In genomic region chr17:43608313-43608712, GRCh38 we compare ENCODE assay signal across 11 cellular contexts. TPM values are rescaled to one million over a fixed set of nuclear protein-coding genes. Genes with fewer than 3 reads are reported as not detected.
DNase-seq lines count a peak whose midpoint lies in the region; ATAC-seq and TF ChIP-seq lines count a peak whose summit lies in the region.
"Had no signal": no experiment of that assay in that cellular context is flagged by ENCODE, and none has a peak within 500 bp of the region (broad histone marks: within the 10 kb centered on the region; RNA-seq: fewer than 3 reads in every experiment).

No MANE protein-coding gene starts in this region.

- no peaks in the 10 kb centered on the region for H3K9me3 Mint-ChIP-seq in activated T-helper 2 cell treated with anti-CD3 and anti-CD28 coated beads, Interferon-gamma antibody, Interleukin-2, Interleukin-4, amounts not matched to agents 10 μg/mL and 5 μg/mL and 100 μg/mL, durations not matched to agents 14 hours and 24 hours and 36 hours
- H3K9me3 Mint-ChIP-seq: brain had no signal

- TF ChIP-seq RAD21 in SK-N-SH (IDR thresholded peaks at IDR 0.05; ENCODE audit: low read length) = no peak

- peaks cover 14% of the 10 kb centered on the region for H3K27me3 Mint-ChIP-seq in T-helper 17 cell
- peaks cover 2% of the 10 kb centered on the region for H3K27me3 Mint-ChIP-seq in activated T-helper 2 cell treated with anti-CD3 and anti-CD28 coated beads, Interferon-gamma antibody, Interleukin-2, Interleukin-4, amounts not matched to agents 10 μg/mL and 5 μg/mL and 100 μg/mL, durations not matched to agents 14 hours and 24 hours and 36 hours (ENCODE audit: low read depth)

- H3K9ac ChIP-seq in SK-N-SH (no peak overlapping the region), smooth muscle cell (ENCODE audit: low read depth) (no peak overlapping the region)
- H3K9ac ChIP-seq: KMS-11 had no signal

- no peaks in the 10 kb centered on the region for H3K9me2 ChIP-seq in SK-N-SH

- WGBS in SK-N-SH (ENCODE audit: low lambda C conversion rate) = 100% methylated on average over 1 of the region's 1 CpG
- WGBS in smooth muscle cell (ENCODE audit: low lambda C conversion rate) = 94% methylated on average over 1 of the region's 1 CpG

- H3K79me2 ChIP-seq in SK-N-SH (ENCODE audit: insufficient read depth) (no peaks in the 10 kb centered on the region), smooth muscle cell (ENCODE audit: low read depth) (no peaks in the 10 kb centered on the region)

- no peaks in the 10 kb centered on the region for H3K36me3 ChIP-seq in SK-N-SH (replicated peaks in 1 of 2; ENCODE audit: control insufficient read depth in 1 of 2, insufficient read depth in 2 of 2, low read length in 1 of 2)
- H3K36me3 ChIP-seq in smooth muscle cell (ENCODE audit: low read depth) = no peaks in the 10 kb centered on the region

- H3K27ac Mint-ChIP-seq in T-helper 17 cell = peak overlapping the region; percentile 21
- no peak overlapping the region for H3K27ac Mint-ChIP-seq in activated T-helper 2 cell treated with anti-CD3 and anti-CD28 coated beads, Interferon-gamma antibody, Interleukin-2, Interleukin-4, amounts not matched to agents 10 μg/mL and 5 μg/mL and 100 μg/mL, durations not matched to agents 14 hours and 24 hours and 36 hours
- H3K27ac Mint-ChIP-seq: brain had no signal

- DNase-seq in SK-N-SH (no peak), T-helper 17 cell (no peak), smooth muscle cell (lab: John Stamatoyannopoulos, UW; ENCODE audit: unreplicated experiment) (no peak)
- peak; percentile 53 to 62 for DNase-seq in stimulated activated CD8-positive, alpha-beta memory T cell treated with anti-CD3 and anti-CD28 coated beads, Interleukin-15, amount 100 ng/mL, for 48 hours (ENCODE audit: low read depth in 2 of 2)
- DNase-seq in activated T-helper 2 cell treated with anti-CD3 and anti-CD28 coated beads, Interferon-gamma antibody, Interleukin-2, Interleukin-4, amounts not matched to agents 10 μg/mL and 5 μg/mL and 100 μg/mL, durations not matched to agents 14 hours and 24 hours and 36 hours (ENCODE audit: low spot score) = no peak
- DNase-seq: NCI-H774 had no signal

- H3K4me1 Mint-ChIP-seq in T-helper 17 cell = no peaks in the 10 kb centered on the region
- H3K4me1 Mint-ChIP-seq in activated T-helper 2 cell treated with anti-CD3 and anti-CD28 coated beads, Interferon-gamma antibody, Interleukin-2, Interleukin-4, amounts not matched to agents 10 μg/mL and 5 μg/mL and 100 μg/mL, durations not matched to agents 14 hours and 24 hours and 36 hours (ENCODE audit: low read depth) = peaks cover 2% of the 10 kb centered on the region

- H3K27me3 ChIP-seq in SK-N-SH (ENCODE audit: insufficient read depth) (no peaks in the 10 kb centered on the region), smooth muscle cell (ENCODE audit: low read depth) (no peaks in the 10 kb centered on the region)

- H3K4me3 ChIP-seq in SK-N-SH (ENCODE audit: low read depth in 2 of 2, low read length in 1 of 2) (no peak overlapping the region), smooth muscle cell (no peak overlapping the region)

- CTCF ChIA-PET in SK-N-SH (lab: Yijun Ruan, JAX) = interaction anchor here (0.7 kb wide), 1 partner anchor 52 kb away, joined by 3 read pairs; no protein-coding TSS in a partner anchor

- H3K27ac ChIP-seq in SK-N-SH (ENCODE audit: low read depth in 2 of 2, low read length in 1 of 2) (no peak overlapping the region), smooth muscle cell (ENCODE audit: low read depth) (no peak overlapping the region)
- H3K27ac ChIP-seq: KMS-11 had no signal

- intact Hi-C loops in activated T-helper 2 cell treated with anti-CD3 and anti-CD28 coated beads, Interferon-gamma antibody, Interleukin-2, Interleukin-4, amounts not matched to agents 10 μg/mL and 5 μg/mL and 100 μg/mL, durations not matched to agents 14 hours and 24 hours and 36 hours (cut with micrococcal nuclease) = no loop called here

- no peaks in the 10 kb centered on the region for H3K4me1 ChIP-seq in SK-N-SH (ENCODE audit: control insufficient read depth in 1 of 2, insufficient read depth in 2 of 2, low read depth in 1 of 2, low read length in 1 of 2)
- H3K4me1 ChIP-seq in smooth muscle cell (ENCODE audit: low read depth) = no peaks in the 10 kb centered on the region

- H2AFZ ChIP-seq in SK-N-SH (ENCODE audit: low read depth) = no peak overlapping the region
- no peak overlapping the region for H2AFZ ChIP-seq in smooth muscle cell (ENCODE audit: low read depth)

- no peak overlapping the region for H3K4me3 Mint-ChIP-seq in T-helper 17 cell
- H3K4me3 Mint-ChIP-seq in activated T-helper 2 cell treated with anti-CD3 and anti-CD28 coated beads, Interferon-gamma antibody, Interleukin-2, Interleukin-4, amounts not matched to agents 10 μg/mL and 5 μg/mL and 100 μg/mL, durations not matched to agents 14 hours and 24 hours and 36 hours (ENCODE audit: low read depth) = no peak overlapping the region
- H3K4me3 Mint-ChIP-seq: brain had no signal

- no peaks in the 10 kb centered on the region for H3K9me3 ChIP-seq in SK-N-SH
- H3K9me3 ChIP-seq in T-helper 17 cell (ENCODE audit: control insufficient read depth, low read length, poor library complexity, severe bottlenecking) = no peaks in the 10 kb centered on the region
- no peaks in the 10 kb centered on the region for H3K9me3 ChIP-seq in smooth muscle cell (replicated peaks; ENCODE audit: low read depth)

- TF ChIP-seq CTCF in SK-N-SH (IDR thresholded peaks at IDR 0.05) (no peak), smooth muscle cell (IDR thresholded peaks at IDR 0.05; ENCODE audit: borderline replicate concordance, insufficient read depth, poor library complexity, severe bottlenecking) (no peak)

- H3F3A ChIP-seq in SK-N-SH (replicated peaks; ENCODE audit: insufficient read depth) (no peaks in the 10 kb centered on the region), smooth muscle cell (ENCODE audit: low read depth) (peaks cover 3% of the 10 kb centered on the region)

- H3K4me2 ChIP-seq in SK-N-SH (no peak overlapping the region), smooth muscle cell (no peak overlapping the region)
- H3K4me2 ChIP-seq: KMS-11 had no signal

- ATAC-seq in SK-N-SH treated with all-trans-retinoic acid at 6 μM for 48 hours = peak; percentile 48
- ATAC-seq in T-helper 17 cell = peak; percentile 87
- ATAC-seq in esophagus mucosa = peak; percentile 30
- ATAC-seq in GM21515 (IDR thresholded peaks at IDR 0.05; ENCODE audit: unreplicated experiment) = no peak

- H4K20me1 ChIP-seq in SK-N-SH (ENCODE audit: insufficient read depth) (no peaks in the 10 kb centered on the region), smooth muscle cell (ENCODE audit: low read depth) (no peaks in the 10 kb centered on the region)

- POLR2A ChIA-PET in SK-N-SH (lab: Yijun Ruan, JAX) = no interaction called here

- TF ChIP-seq EP300 in SK-N-SH (IDR thresholded peaks at IDR 0.05; ENCODE audit: borderline replicate concordance in 1 of 2, low read depth in 1 of 2, low read length in 1 of 2) = no peak

- peaks cover 2% of the 10 kb centered on the region for H3K36me3 Mint-ChIP-seq in T-helper 17 cell (ENCODE audit: low read depth)
- no peaks in the 10 kb centered on the region for H3K36me3 Mint-ChIP-seq in activated T-helper 2 cell treated with anti-CD3 and anti-CD28 coated beads, Interferon-gamma antibody, Interleukin-2, Interleukin-4, amounts not matched to agents 10 μg/mL and 5 μg/mL and 100 μg/mL, durations not matched to agents 14 hours and 24 hours and 36 hours (ENCODE audit: low read depth)
- H3K36me3 Mint-ChIP-seq: brain had no signal

TF ChIP-seq in SK-N-SH treated with all-trans-retinoic acid at 6 μM for 48 hours, 23 proteins besides CTCF, POLR2A, EP300 and RAD21 (continues in another document):
- TF ChIP-seq SNAI2 (CRISPR knock-in tag; IDR thresholded peaks at IDR 0.05) (no peak), ESRRG (CRISPR knock-in tag; IDR thresholded peaks at IDR 0.05) (no peak), TCF4 (CRISPR knock-in tag; IDR thresholded peaks at IDR 0.05; ENCODE audit: borderline replicate concordance) (no peak), ZFP30 (CRISPR knock-in tag; IDR thresholded peaks at IDR 0.05) (no peak), ARNTL (CRISPR knock-in tag; IDR thresholded peaks at IDR 0.05; ENCODE audit: borderline replicate concordance, low read depth) (no peak)

TF ChIP-seq in SK-N-SH, 30 proteins besides CTCF, POLR2A, EP300 and RAD21:
- no peak for TF ChIP-seq SIN3A (IDR thresholded peaks at IDR 0.05; ENCODE audit: borderline replicate concordance, low read depth, low read length)
- TF ChIP-seq MXI1 (IDR thresholded peaks at IDR 0.05; ENCODE audit: low read depth, low read length) = no peak
- no peak for TF ChIP-seq FOXJ3 (CRISPR knock-in tag; IDR thresholded peaks at IDR 0.05)
- TF ChIP-seq RCOR1 (IDR thresholded peaks at IDR 0.05; ENCODE audit: low read length) = no peak
- no peak for TF ChIP-seq TEAD4 (IDR thresholded peaks at IDR 0.05; ENCODE audit: borderline replicate concordance, insufficient read depth)
- TF ChIP-seq RFX5 (IDR thresholded peaks at IDR 0.05; ENCODE audit: low read length) = no peak
- no peak for TF ChIP-seq MAX (IDR thresholded peaks at IDR 0.05; ENCODE audit: low read depth)

RNA-seq across cellular contexts. Expression of gene MEOX1, which starts 53.4 kb away (rescaled TPM):
- polyA plus RNA-seq in SK-N-SH (2012; rRNA removed) (0.05 TPM in 1 of 2 replicates, not detected in the other), smooth muscle cell (0.79 and 1.7 TPM in 2 replicates)
- polyA plus RNA-seq in SK-N-SH (2012; cell fraction: cytosol; rRNA removed) = 0.03 and 0.04 TPM in 2 replicates
- 0.02 TPM in 1 of 2 replicates, not detected in the other for polyA plus RNA-seq in SK-N-SH (2012; cell fraction: nucleus; rRNA removed)
- total RNA-seq in T-helper 17 cell (1 to 10 TPM; 5.5 to 6.0 TPM), esophagus mucosa (1.2 TPM), smooth muscle cell (0.31 and 0.58 TPM in 2 replicates)
- total RNA-seq in activated T-helper 2 cell treated with anti-CD3 and anti-CD28 coated beads, Interferon-gamma antibody, Interleukin-2, Interleukin-4, amounts not matched to agents 10 μg/mL and 5 μg/mL and 100 μg/mL, durations not matched to agents 14 hours and 24 hours and 36 hours = 1.4 and 1.8 TPM in 2 replicates

Comparison
In these comparisons a context has a peak if more than half of its experiments do, and no peak if none do; other contexts are left out.
1. DNase-seq: peak in stimulated activated CD8-positive, alpha-beta memory T cell treated with anti-CD3 and anti-CD28 coated beads, Interleukin-15, amount 100 ng/mL, for 48 hours (2 of 2); none in SK-N-SH (single experiment), T-helper 17 cell (0 of 3), smooth muscle cell (single experiment) and activated T-helper 2 cell treated with anti-CD3 and anti-CD28 coated beads, Interferon-gamma antibody, Interleukin-2, Interleukin-4, amounts not matched to agents 10 μg/mL and 5 μg/mL and 100 μg/mL, durations not matched to agents 14 hours and 24 hours and 36 hours (single experiment).